In genomic region chr20:58130156-58130555, GRCh38 we compare ENCODE assay signal across 34 cellular contexts.
DNase-seq lines count a peak whose midpoint lies in the region; ATAC-seq, FAIRE-seq and TF ChIP-seq lines count a peak whose summit lies in the region.
"Had no signal": no experiment of that assay in that cellular context is flagged by ENCODE, and none has a peak within 500 bp of the region (broad histone marks: within the 10 kb centered on the region; RNA-seq: fewer than 3 reads in every experiment).

No MANE protein-coding gene starts in this region.

- H3K36me3 Mint-ChIP-seq in nephron (ENCODE audit: low read depth) (peaks cover 2% of the 10 kb centered on the region), type B pancreatic cell (no peaks in the 10 kb centered on the region)
- H3K36me3 Mint-ChIP-seq: activated naive CD8-positive, alpha-beta T cell treated with anti-CD3 and anti-CD28 coated beads for 36 hours; CD8-positive, alpha-beta memory T cell; natural killer cell; WTC11 had no signal

- no peaks in the 10 kb centered on the region for H3K9me2 ChIP-seq in PC-9 (ENCODE audit: insufficient read depth)

- no peak for DNase-seq in PC-9
- DNase-seq in bronchial epithelial cell (ENCODE audit: low read depth), result no peak
- peak; percentile 18 for DNase-seq in type B pancreatic cell (ENCODE audit: extremely low spot score, unreplicated experiment)
- DNase-seq in T1000 (lab: John Stamatoyannopoulos, UW), result no peak
- no peak for DNase-seq in stimulated activated naive CD8-positive, alpha-beta T cell treated with anti-CD3 and anti-CD28 coated beads, Interleukin-15, amount 100 ng/mL, for 72 hours
- DNase-seq in NCI-H1092 treated with DMSO at 0.1 percent for 48 hours (lab: John Stamatoyannopoulos, UW), result no peak
- DNase-seq: ACHN; activated CD4-positive, alpha-beta T cell treated with anti-CD3 and anti-CD28 coated beads, Interleukin-2, amount 10 ng/mL, durations not matched to agents 7 days and 5 days; activated gamma-delta T cell; activated naive CD8-positive, alpha-beta T cell treated with anti-CD3 and anti-CD28 coated beads for 36 hours; activated T-cell treated with anti-CD3 and anti-CD28 coated beads, Interleukin-2, amount 50 U/mL, for 4 hours; CD8-positive, alpha-beta memory T cell; cerebellar nuclear complex; DMS153; kidney glomerular epithelial cell; MG63; natural killer cell; NCI-H1930; NCI-H524 treated with DMSO at 0.1 percent for 48 hours; Peyer's patch; SHP77 treated with DMSO at 0.1 percent for 48 hours; stimulated activated CD4-positive, alpha-beta T cell treated with anti-CD3 and anti-CD28 coated beads, Interleukin-1b, Interleukin-23, amount 100 ng/mL, for 48 hours; stimulated activated CD8-positive, alpha-beta memory T cell treated with anti-CD3 and anti-CD28 coated beads, Interleukin-4, amount 100 ng/mL, for 48 hours; stomach; transverse colon had no signal

- no TSS peak for BruUV-seq in PC-9 (replicated peaks; lab: Mats Ljungman, UMichigan)

- no peaks in the 10 kb centered on the region for H4K20me1 ChIP-seq in PC-9 (ENCODE audit: insufficient read depth)

- peak; percentile 50 for FAIRE-seq in bronchial epithelial cell (lab: Jason Lieb, UNC)

- H3K4me1 Mint-ChIP-seq in nephron, result peaks cover 70% of the 10 kb centered on the region
- peaks cover 53% of the 10 kb centered on the region for H3K4me1 Mint-ChIP-seq in type B pancreatic cell (ENCODE audit: unreplicated experiment)
- H3K4me1 Mint-ChIP-seq in stimulated activated naive CD8-positive, alpha-beta T cell treated with anti-CD3 and anti-CD28 coated beads, Interleukin-15, amount 100 ng/mL, for 72 hours, result peaks cover 29% of the 10 kb centered on the region
- H3K4me1 Mint-ChIP-seq: B cell had no signal

- 0 out of 2 replicates have a peak, but pooled peaks cover 9% of the 10 kb centered on the region for H3K79me2 ChIP-seq in PC-9 (ENCODE audit: low read depth)

- CTCF ChIA-PET in PC-9 (lab: Charles Lee), result interaction anchor here (0.6 kb wide), 1 partner anchor 443 kb away, joined by 3 read pairs; no protein-coding TSS in a partner anchor

- no peak overlapping the region for H3K4me3 Mint-ChIP-seq in nephron
- H3K4me3 Mint-ChIP-seq in type B pancreatic cell, result no peak overlapping the region
- no peak overlapping the region for H3K4me3 Mint-ChIP-seq in stimulated activated naive CD8-positive, alpha-beta T cell treated with anti-CD3 and anti-CD28 coated beads, Interleukin-15, amount 100 ng/mL, for 72 hours
- H3K4me3 Mint-ChIP-seq: activated CD4-positive, alpha-beta T cell treated with anti-CD3 and anti-CD28 coated beads, Interleukin-2, amount 10 ng/mL, durations not matched to agents 7 days and 5 days; activated naive CD8-positive, alpha-beta T cell treated with anti-CD3 and anti-CD28 coated beads for 36 hours; activated T-cell treated with anti-CD3 and anti-CD28 coated beads, Interleukin-2, amount 50 U/mL, for 4 hours; B cell; CD8-positive, alpha-beta memory T cell; natural killer cell; WTC11 had no signal

- H3K4me1 ChIP-seq in PC-9 (replicated peaks; ENCODE audit: insufficient read depth), result peaks cover 82% of the 10 kb centered on the region
- H3K4me1 ChIP-seq: Peyer's patch had no signal

- intact Hi-C loops in PC-9 (cut with micrococcal nuclease; ENCODE audit: unreplicated experiment), result no loop called here

- H3F3A ChIP-seq in PC-9 (ENCODE audit: insufficient read depth, low read depth), result peaks cover 62% of the 10 kb centered on the region

- peak overlapping the region; percentile 76 for H3K4me2 ChIP-seq in PC-9
- H3K4me2 ChIP-seq: KMS-11 had no signal

- no peaks in the 10 kb centered on the region for H3K27me3 ChIP-seq in PC-9 (ENCODE audit: insufficient read depth, low read depth)
- peaks cover 21% of the 10 kb centered on the region for H3K27me3 ChIP-seq in bronchial epithelial cell (ENCODE audit: control insufficient read depth, insufficient read depth, low read length)
- H3K27me3 ChIP-seq: gastroesophageal sphincter, MG63, Peyer's patch, right atrium auricular region had no signal

- H3K9me3 Mint-ChIP-seq in nephron (peaks cover 19% of the 10 kb centered on the region), type B pancreatic cell (peaks cover 7% of the 10 kb centered on the region)
- peaks cover 8% of the 10 kb centered on the region in 2 donors for H3K9me3 Mint-ChIP-seq in stimulated activated naive CD8-positive, alpha-beta T cell treated with anti-CD3 and anti-CD28 coated beads, Interleukin-15, amount 100 ng/mL, for 72 hours
- H3K9me3 Mint-ChIP-seq: natural killer cell had no signal

- peaks cover 8% of the 10 kb centered on the region for H3K27me3 Mint-ChIP-seq in nephron (ENCODE audit: low read depth)
- H3K27me3 Mint-ChIP-seq in type B pancreatic cell, result peaks cover 35% of the 10 kb centered on the region
- peaks cover 83% of the 10 kb centered on the region for H3K27me3 Mint-ChIP-seq in stimulated activated naive CD8-positive, alpha-beta T cell treated with anti-CD3 and anti-CD28 coated beads, Interleukin-15, amount 100 ng/mL, for 72 hours

- no peak overlapping the region for H2AFZ ChIP-seq in PC-9

- peaks cover 16% of the 10 kb centered on the region for H3K9me3 ChIP-seq in PC-9 (ENCODE audit: insufficient read depth, low read depth)
- H3K9me3 ChIP-seq: Peyer's patch, transverse colon had no signal

- peak overlapping the region; percentile 97 to 99 (median 99) for H3K27ac Mint-ChIP-seq in nephron
- H3K27ac Mint-ChIP-seq in type B pancreatic cell, result no peak overlapping the region
- no peak overlapping the region for H3K27ac Mint-ChIP-seq in stimulated activated naive CD8-positive, alpha-beta T cell treated with anti-CD3 and anti-CD28 coated beads, Interleukin-15, amount 100 ng/mL, for 72 hours
- H3K27ac Mint-ChIP-seq: activated CD4-positive, alpha-beta T cell treated with anti-CD3 and anti-CD28 coated beads, Interleukin-2, amount 10 ng/mL, durations not matched to agents 7 days and 5 days; activated naive CD8-positive, alpha-beta T cell treated with anti-CD3 and anti-CD28 coated beads for 36 hours; B cell; CD8-positive, alpha-beta memory T cell; natural killer cell; WTC11 had no signal

- no peak for TF ChIP-seq CTCF in PC-9 (conservative IDR thresholded peaks at IDR 0.05)
- TF ChIP-seq CTCF in bronchial epithelial cell (IDR thresholded peaks at IDR 0.05; ENCODE audit: insufficient read depth, low read length, severe bottlenecking), result no peak
- no peak for TF ChIP-seq CTCF in nephron (IDR thresholded peaks at IDR 0.05; ENCODE audit: unreplicated experiment in 3 of 3)
- no peak for TF ChIP-seq CTCF in type B pancreatic cell (conservative IDR thresholded peaks at IDR 0.05)

- POLR2A ChIA-PET in PC-9 (lab: Charles Lee; ENCODE audit: unreplicated experiment), result interaction anchor here (0.6 kb wide), 1 partner anchor 50 kb away, joined by 26 read pairs; no protein-coding TSS in a partner anchor

- no peak overlapping the region for H3K4me3 ChIP-seq in PC-9
- H3K4me3 ChIP-seq in bronchial epithelial cell (ENCODE audit: low read depth, low read length), result no peak overlapping the region
- H3K4me3 ChIP-seq: gastroesophageal sphincter, MG63, Peyer's patch, right atrium auricular region, smooth muscle cell, stomach, transverse colon had no signal

- ATAC-seq in GM18861 (IDR thresholded peaks at IDR 0.05; ENCODE audit: unreplicated experiment), result no peak
- no peak for ATAC-seq in stimulated activated naive CD8-positive, alpha-beta T cell treated with anti-CD3 and anti-CD28 coated beads, Interleukin-15, amount 100 ng/mL, for 72 hours
- ATAC-seq: activated T-cell treated with anti-CD3 and anti-CD28 coated beads, Interleukin-2, amount 50 U/mL, for 4 hours; gastroesophageal sphincter; natural killer cell had no signal

- H3K27ac ChIP-seq in PC-9, result peak overlapping the region; percentile 87
- H3K27ac ChIP-seq: HL-60, KMS-11, right atrium auricular region had no signal

- H3K36me3 ChIP-seq in PC-9 (ENCODE audit: low read depth), result no peaks in the 10 kb centered on the region
- H3K36me3 ChIP-seq in bronchial epithelial cell (ENCODE audit: control insufficient read depth, insufficient read depth, low read length), result no peaks in the 10 kb centered on the region
- H3K36me3 ChIP-seq: gastroesophageal sphincter, MG63, Peyer's patch, right atrium auricular region, stomach, transverse colon had no signal

Comparison
In these comparisons a context has a peak if more than half of its experiments do, and no peak if none do; other contexts are left out.
1. H3K27ac Mint-ChIP-seq: peak in nephron (3 of 3); none in type B pancreatic cell (single experiment) and stimulated activated naive CD8-positive, alpha-beta T cell treated with anti-CD3 and anti-CD28 coated beads, Interleukin-15, amount 100 ng/mL, for 72 hours (0 of 2).